Comparison of ENCODE assay signal across 1 cellular context in genomic region chr7:55565693-55566092, GRCh38.
TF ChIP-seq lines count a peak whose summit lies in the region.

No MANE protein-coding gene starts in this region.

TF ChIP-seq in GM23338, 12 proteins besides CTCF, POLR2A, EP300 and RAD21 (continued from another document):
- no peak for TF ChIP-seq REST (IDR thresholded peaks at IDR 0.05; ENCODE audit: unreplicated experiment)
